29 cellular contexts compared by ENCODE assay signal in genomic region chr17:20012137-20012536, GRCh38.
"Had no signal": no experiment of that assay in that cellular context is flagged by ENCODE, and none has a peak within 500 bp of the region (broad histone marks: within the 10 kb centered on the region; RNA-seq: fewer than 3 reads in every experiment).

No MANE protein-coding gene starts in this region.

- H3K4me3 Mint-ChIP-seq: activated CD4-positive, alpha-beta memory T cell treated with anti-CD3 and anti-CD28 coated beads, Interleukin-2, amount 10 ng/mL, durations not matched to agents 7 days and 5 days; activated naive CD8-positive, alpha-beta T cell treated with anti-CD3 and anti-CD28 coated beads for 36 hours; activated T-helper 17 cell treated with anti-CD3 and anti-CD28 coated beads, Interleukin-2, amount 50 U/mL, for 72 hours had no signal

- ATAC-seq: activated T-cell treated with anti-CD3 and anti-CD28 coated beads, Interleukin-2, amount 50 U/mL, for 72 hours; activated T-helper 17 cell treated with anti-CD3 and anti-CD28 coated beads, Interleukin-2, amount 50 U/mL, for 72 hours had no signal

- H3K36me3 ChIP-seq: brain microvascular endothelial cell, SJCRH30, WERI-Rb-1 had no signal

- H3K36me3 Mint-ChIP-seq: activated naive CD8-positive, alpha-beta T cell treated with anti-CD3 and anti-CD28 coated beads for 36 hours had no signal

- H3K4me2 ChIP-seq: KMS-11 had no signal

- H3K9me3 Mint-ChIP-seq: activated CD4-positive, alpha-beta memory T cell treated with anti-CD3 and anti-CD28 coated beads, Interleukin-2, amount 10 ng/mL, durations not matched to agents 7 days and 5 days; activated naive CD8-positive, alpha-beta T cell treated with anti-CD3 and anti-CD28 coated beads for 36 hours; activated T-cell treated with anti-CD3 and anti-CD28 coated beads, Interleukin-2, amount 50 U/mL, for 72 hours; activated T-helper 17 cell treated with anti-CD3 and anti-CD28 coated beads, Interleukin-2, amount 50 U/mL, for 72 hours had no signal

- H3K4me3 ChIP-seq: SJCRH30, SK-N-MC had no signal

- H3K27ac Mint-ChIP-seq: activated CD4-positive, alpha-beta memory T cell treated with anti-CD3 and anti-CD28 coated beads, Interleukin-2, amount 10 ng/mL, durations not matched to agents 7 days and 5 days; activated naive CD8-positive, alpha-beta T cell treated with anti-CD3 and anti-CD28 coated beads for 36 hours; activated T-cell treated with anti-CD3 and anti-CD28 coated beads, Interleukin-2, amount 50 U/mL, for 72 hours; activated T-helper 17 cell treated with anti-CD3 and anti-CD28 coated beads, Interleukin-2, amount 50 U/mL, for 72 hours had no signal

- H3K27ac ChIP-seq: brain microvascular endothelial cell, KMS-11, SJCRH30, SK-N-MC, WERI-Rb-1 had no signal

- DNase-seq: activated CD4-positive, alpha-beta memory T cell treated with anti-CD3 and anti-CD28 coated beads, Interleukin-2, amount 10 ng/mL, durations not matched to agents 7 days and 5 days; activated CD4-positive, alpha-beta T cell treated with anti-CD3 and anti-CD28 coated beads for 1 hour; activated CD4-positive, alpha-beta T cell treated with anti-CD3 and anti-CD28 coated beads for 48 hours; activated CD4-positive, CD25-positive, alpha-beta regulatory T cell; activated effector memory CD4-positive, alpha-beta T cell treated with anti-CD3 and anti-CD28 coated beads, Interleukin-2, amount 50 U/mL, for 16 hours; activated naive CD4-positive, alpha-beta T cell; activated naive CD4-positive, alpha-beta T cell treated with anti-CD3 and anti-CD28 coated beads, Interleukin-2, amount 50 U/mL, for 16 hours; activated naive CD8-positive, alpha-beta T cell treated with anti-CD3 and anti-CD28 coated beads for 36 hours; activated T-cell treated with anti-CD3 and anti-CD28 coated beads, Interleukin-2, amount 50 U/mL, for 1 hour; activated T-cell treated with anti-CD3 and anti-CD28 coated beads, Interleukin-2, amount 50 U/mL, for 72 hours; amniotic stem cell; aorta; brain microvascular endothelial cell; central memory CD4-positive, alpha-beta T cell; NCI-H1105; NCI-H1417 treated with DMSO at 0.1 percent for 48 hours; NCI-H187 treated with DMSO at 0.1 percent for 48 hours; NCI-H2081; NCI-H2171 treated with DMSO at 0.1 percent for 48 hours; NCI-H226; NCI-H524 treated with DMSO at 0.1 percent for 48 hours; NK-92 treated with Interleukin-12 subunit alpha and Interleukin-12 subunit beta, amount 100 ng/mL, for 24 hours; SHP77; SJCRH30; T1000; WERI-Rb-1 had no signal

- H3K9ac ChIP-seq: KMS-11 had no signal
